8 cellular contexts compared by ENCODE assay signal in genomic region chr1:15799928-15800835, GRCh38. TPM values are rescaled to one million over a fixed set of nuclear protein-coding genes. Genes with fewer than 3 reads are reported as not detected.
DNase-seq lines count a peak whose midpoint lies in the region; ATAC-seq and TF ChIP-seq lines count a peak whose summit lies in the region.

No MANE protein-coding gene starts in this region.

- H3K27ac ChIP-seq in ascending aorta (peak overlapping the region; percentile 84 to 90), layer of hippocampus (ENCODE audit: low read depth, low read length) (peak overlapping the region; percentile 31), urinary bladder (ENCODE audit: low read depth) (peak overlapping the region; percentile 52)

- 45% methylated on average over 22 of the region's 22 CpGs for WGBS in urinary bladder

- H3K36me3 ChIP-seq in ascending aorta, result no peaks in the 10 kb centered on the region
- H3K36me3 ChIP-seq in urinary bladder (ENCODE audit: insufficient read depth), result no peaks in the 10 kb centered on the region

- no peaks in the 10 kb centered on the region for H3K9me3 ChIP-seq in ascending aorta

- ATAC-seq in GM18517 (IDR thresholded peaks at IDR 0.05; ENCODE audit: unreplicated experiment) (no peak), HG02763 (IDR thresholded peaks at IDR 0.05; ENCODE audit: unreplicated experiment) (no peak)

- intact Hi-C loops in ascending aorta (cut with DNase I), result loop anchor here (1.0 to 5.0 kb wide), 6 partner anchors 34 to 347 kb away; partner anchors contain the start of genes HSPB7 and SPEN

- DNase-seq in DMS153 treated with DMSO at 0.1 percent for 48 hours (lab: John Stamatoyannopoulos, UW; ENCODE audit: unreplicated experiment), result peak; percentile 2
- no peak for DNase-seq in DMS153 (lab: John Stamatoyannopoulos, UW)
- DNase-seq in ascending aorta (ENCODE audit: low spot score in 2 of 2), result peak in 1 of 2 donors; percentile 76
- DNase-seq in pons (ENCODE audit: low spot score), result no peak

- no peaks in the 10 kb centered on the region for H3K27me3 ChIP-seq in ascending aorta
- H3K27me3 ChIP-seq in layer of hippocampus (ENCODE audit: control insufficient read depth, insufficient read depth, low read length), result no peaks in the 10 kb centered on the region

- H3K4me3 ChIP-seq in ascending aorta (no peak overlapping the region), urinary bladder (ENCODE audit: low read depth, low read length) (no peak overlapping the region)

- H3K4me1 ChIP-seq in ascending aorta (peaks cover 16 to 63% of the 10 kb centered on the region in 2 donors), urinary bladder (ENCODE audit: insufficient read depth) (no peaks in the 10 kb centered on the region)

- no peak for TF ChIP-seq CTCF in ascending aorta (IDR thresholded peaks at IDR 0.05)

RNA-seq across cellular contexts. Expression of gene UQCRHL, which starts 7.3 kb away (rescaled TPM):
- not detected for total RNA-seq in ascending aorta
- total RNA-seq in urinary bladder, result 2.9 TPM
- polyA plus RNA-seq in urinary bladder, result 3.5 TPM

RNA-seq across cellular contexts. Expression of gene FBLIM1, which starts 41.6 kb away (rescaled TPM):
- total RNA-seq in ascending aorta (641 TPM), urinary bladder (28.8 TPM)
- 107 TPM for polyA plus RNA-seq in urinary bladder

RNA-seq across cellular contexts. Expression of gene SPEN, which starts 47.3 kb away (rescaled TPM):
- total RNA-seq in ascending aorta (53.9 TPM), urinary bladder (47.6 TPM)
- polyA plus RNA-seq in urinary bladder, result 31.8 TPM

RNA-seq across cellular contexts. Expression of gene TMEM82, which starts 57.9 kb away (rescaled TPM):
- total RNA-seq in ascending aorta (not detected), urinary bladder (not detected)
- polyA plus RNA-seq in urinary bladder, result not detected

Comparison
In these comparisons a context has a peak if more than half of its experiments do, and no peak if none do; other contexts are left out.
1. H3K27ac ChIP-seq: peak in every context shown above with its lines; median percentile 87 in ascending aorta; 52 in urinary bladder; 31 in layer of hippocampus.
2. RNA of gene FBLIM1, which starts 41.6 kb away (total RNA-seq): 641 TPM in ascending aorta (single experiment); 28.8 TPM in urinary bladder (single experiment); every median in the first group is over 10 times any median in the second.